1 cellular context compared by ENCODE assay signal in genomic region chr2:191231995-191232394, GRCh38.
TF ChIP-seq lines count a peak whose summit lies in the region.

No MANE protein-coding gene starts in this region.

TF ChIP-seq in K562, 482 proteins besides CTCF, POLR2A, EP300 and RAD21 (continued from another document):
- TF ChIP-seq, protein P1, sequence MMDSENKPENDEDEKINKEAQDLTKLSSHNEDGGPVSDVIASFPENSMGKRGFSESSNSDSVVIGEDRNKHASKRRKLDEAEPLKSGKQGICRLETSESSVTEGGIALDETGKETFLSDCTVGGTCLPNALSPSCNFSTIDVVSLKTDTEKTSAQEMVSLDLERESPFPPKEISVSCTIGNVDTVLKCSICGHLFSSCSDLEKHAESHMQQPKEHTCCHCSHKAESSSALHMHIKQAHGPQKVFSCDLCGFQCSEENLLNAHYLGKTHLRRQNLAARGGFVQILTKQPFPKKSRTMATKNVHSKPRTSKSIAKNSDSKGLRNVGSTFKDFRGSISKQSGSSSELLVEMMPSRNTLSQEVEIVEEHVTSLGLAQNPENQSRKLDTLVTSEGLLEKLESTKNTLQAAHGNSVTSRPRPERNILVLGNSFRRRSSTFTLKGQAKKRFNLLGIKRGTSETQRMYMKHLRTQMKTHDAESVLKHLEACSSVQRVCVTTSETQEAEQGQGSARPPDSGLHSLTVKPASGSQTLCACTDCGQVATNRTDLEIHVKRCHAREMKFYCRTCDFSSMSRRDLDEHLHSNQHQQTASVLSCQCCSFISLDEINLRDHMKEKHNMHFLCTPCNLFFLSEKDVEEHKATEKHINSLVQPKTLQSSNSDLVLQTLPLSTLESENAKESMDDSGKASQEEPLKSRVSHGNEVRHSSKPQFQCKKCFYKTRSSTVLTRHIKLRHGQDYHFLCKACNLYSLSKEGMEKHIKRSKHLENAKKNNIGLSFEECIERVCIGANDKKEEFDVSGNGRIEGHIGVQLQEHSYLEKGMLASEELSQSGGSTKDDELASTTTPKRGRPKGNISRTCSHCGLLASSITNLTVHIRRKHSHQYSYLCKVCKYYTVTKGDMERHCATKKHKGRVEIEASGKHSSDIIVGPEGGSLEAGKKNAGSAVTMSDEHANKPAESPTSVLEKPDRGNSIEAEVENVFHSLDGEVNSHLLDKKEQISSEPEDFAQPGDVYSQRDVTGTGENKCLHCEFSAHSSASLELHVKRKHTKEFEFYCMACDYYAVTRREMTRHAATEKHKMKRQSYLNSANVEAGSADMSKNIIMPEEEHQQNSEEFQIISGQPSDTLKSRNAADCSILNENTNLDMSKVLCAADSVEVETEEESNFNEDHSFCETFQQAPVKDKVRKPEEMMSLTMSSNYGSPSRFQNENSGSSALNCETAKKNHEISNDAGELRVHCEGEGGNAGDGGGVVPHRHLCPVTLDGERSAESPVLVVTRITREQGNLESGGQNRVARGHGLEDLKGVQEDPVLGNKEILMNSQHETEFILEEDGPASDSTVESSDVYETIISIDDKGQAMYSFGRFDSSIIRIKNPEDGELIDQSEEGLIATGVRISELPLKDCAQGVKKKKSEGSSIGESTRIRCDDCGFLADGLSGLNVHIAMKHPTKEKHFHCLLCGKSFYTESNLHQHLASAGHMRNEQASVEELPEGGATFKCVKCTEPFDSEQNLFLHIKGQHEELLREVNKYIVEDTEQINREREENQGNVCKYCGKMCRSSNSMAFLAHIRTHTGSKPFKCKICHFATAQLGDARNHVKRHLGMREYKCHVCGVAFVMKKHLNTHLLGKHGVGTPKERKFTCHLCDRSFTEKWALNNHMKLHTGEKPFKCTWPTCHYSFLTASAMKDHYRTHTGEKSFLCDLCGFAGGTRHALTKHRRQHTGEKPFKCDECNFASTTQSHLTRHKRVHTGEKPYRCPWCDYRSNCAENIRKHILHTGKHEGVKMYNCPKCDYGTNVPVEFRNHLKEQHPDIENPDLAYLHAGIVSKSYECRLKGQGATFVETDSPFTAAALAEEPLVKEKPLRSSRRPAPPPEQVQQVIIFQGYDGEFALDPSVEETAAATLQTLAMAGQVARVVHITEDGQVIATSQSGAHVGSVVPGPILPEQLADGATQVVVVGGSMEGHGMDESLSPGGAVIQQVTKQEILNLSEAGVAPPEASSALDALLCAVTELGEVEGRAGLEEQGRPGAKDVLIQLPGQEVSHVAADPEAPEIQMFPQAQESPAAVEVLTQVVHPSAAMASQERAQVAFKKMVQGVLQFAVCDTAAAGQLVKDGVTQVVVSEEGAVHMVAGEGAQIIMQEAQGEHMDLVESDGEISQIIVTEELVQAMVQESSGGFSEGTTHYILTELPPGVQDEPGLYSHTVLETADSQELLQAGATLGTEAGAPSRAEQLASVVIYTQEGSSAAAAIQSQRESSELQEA (IDR thresholded peaks at IDR 0.05; ENCODE audit: low read depth): no peak
- TF ChIP-seq, protein P2, sequence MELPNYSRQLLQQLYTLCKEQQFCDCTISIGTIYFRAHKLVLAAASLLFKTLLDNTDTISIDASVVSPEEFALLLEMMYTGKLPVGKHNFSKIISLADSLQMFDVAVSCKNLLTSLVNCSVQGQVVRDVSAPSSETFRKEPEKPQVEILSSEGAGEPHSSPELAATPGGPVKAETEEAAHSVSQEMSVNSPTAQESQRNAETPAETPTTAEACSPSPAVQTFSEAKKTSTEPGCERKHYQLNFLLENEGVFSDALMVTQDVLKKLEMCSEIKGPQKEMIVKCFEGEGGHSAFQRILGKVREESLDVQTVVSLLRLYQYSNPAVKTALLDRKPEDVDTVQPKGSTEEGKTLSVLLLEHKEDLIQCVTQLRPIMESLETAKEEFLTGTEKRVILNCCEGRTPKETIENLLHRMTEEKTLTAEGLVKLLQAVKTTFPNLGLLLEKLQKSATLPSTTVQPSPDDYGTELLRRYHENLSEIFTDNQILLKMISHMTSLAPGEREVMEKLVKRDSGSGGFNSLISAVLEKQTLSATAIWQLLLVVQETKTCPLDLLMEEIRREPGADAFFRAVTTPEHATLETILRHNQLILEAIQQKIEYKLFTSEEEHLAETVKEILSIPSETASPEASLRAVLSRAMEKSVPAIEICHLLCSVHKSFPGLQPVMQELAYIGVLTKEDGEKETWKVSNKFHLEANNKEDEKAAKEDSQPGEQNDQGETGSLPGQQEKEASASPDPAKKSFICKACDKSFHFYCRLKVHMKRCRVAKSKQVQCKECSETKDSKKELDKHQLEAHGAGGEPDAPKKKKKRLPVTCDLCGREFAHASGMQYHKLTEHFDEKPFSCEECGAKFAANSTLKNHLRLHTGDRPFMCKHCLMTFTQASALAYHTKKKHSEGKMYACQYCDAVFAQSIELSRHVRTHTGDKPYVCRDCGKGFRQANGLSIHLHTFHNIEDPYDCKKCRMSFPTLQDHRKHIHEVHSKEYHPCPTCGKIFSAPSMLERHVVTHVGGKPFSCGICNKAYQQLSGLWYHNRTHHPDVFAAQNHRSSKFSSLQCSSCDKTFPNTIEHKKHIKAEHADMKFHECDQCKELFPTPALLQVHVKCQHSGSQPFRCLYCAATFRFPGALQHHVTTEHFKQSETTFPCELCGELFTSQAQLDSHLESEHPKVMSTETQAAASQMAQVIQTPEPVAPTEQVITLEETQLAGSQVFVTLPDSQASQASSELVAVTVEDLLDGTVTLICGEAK (IDR thresholded peaks at IDR 0.05): peak; percentile 55; the same call in 1 of the 2 replicates
- TF ChIP-seq, protein P2 (CRISPR knock-in tag; IDR thresholded peaks at IDR 0.05): no peak
- no peak for TF ChIP-seq COPS2 (conservative IDR thresholded peaks at IDR 0.05)
